Comparison of ENCODE assay signal across 17 cellular contexts in genomic region chr2:223797073-223797472, GRCh38. TPM values are rescaled to one million over a fixed set of nuclear protein-coding genes. Genes with fewer than 3 reads are reported as not detected.
DNase-seq lines count a peak whose midpoint lies in the region; ATAC-seq and TF ChIP-seq lines count a peak whose summit lies in the region.
"Had no signal": no experiment of that assay in that cellular context is flagged by ENCODE, and none has a peak within 500 bp of the region (broad histone marks: within the 10 kb centered on the region; RNA-seq: fewer than 3 reads in every experiment).

No MANE protein-coding gene starts in this region.

- no peak overlapping the region for H3K27ac Mint-ChIP-seq in stimulated activated naive CD8-positive, alpha-beta T cell treated with anti-CD3 and anti-CD28 coated beads, Interleukin-15, amount 100 ng/mL, for 72 hours
- no peak overlapping the region for H3K27ac Mint-ChIP-seq in naive thymus-derived CD4-positive, alpha-beta T cell
- H3K27ac Mint-ChIP-seq: T-helper 2 cell treated with Interferon-gamma antibody and Interleukin-4, amounts not matched to agents 5 μg/mL and 100 μg/mL, for 36 hours had no signal

- peaks cover 44% of the 10 kb centered on the region for H3K4me1 ChIP-seq in mammary epithelial cell (ENCODE audit: insufficient read depth, low read length)
- H3K4me1 ChIP-seq in naive thymus-derived CD4-positive, alpha-beta T cell (ENCODE audit: control insufficient read depth in 2 of 2, insufficient read depth in 2 of 2, low read length in 2 of 2) = no peaks in the 10 kb centered on the region
- H3K4me1 ChIP-seq: tibial nerve had no signal

- no peaks in the 10 kb centered on the region for H3K9me3 ChIP-seq in mammary epithelial cell (replicated peaks; ENCODE audit: insufficient read depth, low read length)
- no peaks in the 10 kb centered on the region for H3K9me3 ChIP-seq in naive thymus-derived CD4-positive, alpha-beta T cell (ENCODE audit: control insufficient read depth in 2 of 3, low read length in 3 of 3)

- ATAC-seq in stimulated activated naive CD8-positive, alpha-beta T cell treated with anti-CD3 and anti-CD28 coated beads, Interleukin-15, Interleukin-2, amounts not matched to agents 100 U/mL and 50 U/mL, for 24 hours = peak; percentile 35
- ATAC-seq in stimulated activated naive CD8-positive, alpha-beta T cell treated with anti-CD3 and anti-CD28 coated beads, Interleukin-15, amount 100 ng/mL, for 72 hours = no peak
- ATAC-seq in naive thymus-derived CD4-positive, alpha-beta T cell = no peak
- ATAC-seq in HG02981 (IDR thresholded peaks at IDR 0.05; ENCODE audit: unreplicated experiment) = no peak

- H3K9ac ChIP-seq in mammary epithelial cell (ENCODE audit: insufficient read depth, low read length) = peak overlapping the region; percentile 72

- H3K27me3 Mint-ChIP-seq in stimulated activated naive CD8-positive, alpha-beta T cell treated with anti-CD3 and anti-CD28 coated beads, Interleukin-15, amount 100 ng/mL, for 72 hours = no peaks in the 10 kb centered on the region
- H3K27me3 Mint-ChIP-seq in naive thymus-derived CD4-positive, alpha-beta T cell = peaks cover 0 to 3% (median 0%) of the 10 kb centered on the region in 5 donors

- no peak overlapping the region for H3K4me3 ChIP-seq in mammary epithelial cell (replicated peaks in 1 of 3; ENCODE audit: insufficient read depth in 1 of 3, low read depth in 2 of 3, low read length in 3 of 3)
- no peak overlapping the region for H3K4me3 ChIP-seq in naive thymus-derived CD4-positive, alpha-beta T cell (ENCODE audit: low read length)
- H3K4me3 ChIP-seq: hepatocyte, tibial nerve had no signal

- no peak overlapping the region for H3K4me3 Mint-ChIP-seq in stimulated activated naive CD8-positive, alpha-beta T cell treated with anti-CD3 and anti-CD28 coated beads, Interleukin-15, amount 100 ng/mL, for 72 hours
- H3K4me3 Mint-ChIP-seq in naive thymus-derived CD4-positive, alpha-beta T cell = no peak overlapping the region
- H3K4me3 Mint-ChIP-seq: T-helper 2 cell treated with Interferon-gamma antibody and Interleukin-4, amounts not matched to agents 5 μg/mL and 100 μg/mL, for 36 hours had no signal

- peak in 1 of 2 donors; percentile 3 for TF ChIP-seq CTCF in mammary epithelial cell (conservative IDR thresholded peaks at IDR 0.05 in 1 of 2, IDR thresholded peaks at IDR 0.05 in 1 of 2; ENCODE audit: extremely low read depth in 1 of 2, insufficient read depth in 1 of 2, low read depth in 1 of 2, low read length in 2 of 2)

- peaks cover 0 to 4% (median 0%) of the 10 kb centered on the region in 5 donors for H3K36me3 Mint-ChIP-seq in naive thymus-derived CD4-positive, alpha-beta T cell

- in situ Hi-C loops in mammary epithelial cell (cut with MboI; ENCODE audit: low sequenced_read_pairs in 2 of 2) = loop anchor here (10.0 to 25.0 kb wide), 3 partner anchors 102 to 822 kb away; no protein-coding TSS in a partner anchor

- 2% methylated on average over 6 of the region's 6 CpGs for WGBS in mammary epithelial cell (ENCODE audit: low coverage, missing lambda C conversion rate)

- BruUV-seq in mammary epithelial cell (replicated peaks; lab: Mats Ljungman, UMichigan) = no TSS peak

- no peak overlapping the region for H3K4me2 ChIP-seq in mammary epithelial cell (ENCODE audit: insufficient read depth, low read depth, low read length)
- H3K4me2 ChIP-seq: hepatocyte had no signal

- peaks cover 88% of the 10 kb centered on the region for H3K79me2 ChIP-seq in mammary epithelial cell (ENCODE audit: insufficient read depth, low read length)

- H4K20me1 ChIP-seq in mammary epithelial cell (ENCODE audit: insufficient read depth, low read length) = no peaks in the 10 kb centered on the region

- no peaks in the 10 kb centered on the region for H3K9me3 Mint-ChIP-seq in stimulated activated naive CD8-positive, alpha-beta T cell treated with anti-CD3 and anti-CD28 coated beads, Interleukin-15, amount 100 ng/mL, for 72 hours
- peaks cover 0 to 6% (median 0%) of the 10 kb centered on the region in 11 donors for H3K9me3 Mint-ChIP-seq in naive thymus-derived CD4-positive, alpha-beta T cell

- peak overlapping the region; percentile 95 for H3K27ac ChIP-seq in mammary epithelial cell (ENCODE audit: insufficient read depth, low read depth, low read length)
- H3K27ac ChIP-seq in naive thymus-derived CD4-positive, alpha-beta T cell (ENCODE audit: low read depth, low read length) = no peak overlapping the region
- H3K27ac ChIP-seq: hepatocyte, tibial nerve had no signal

- intact Hi-C loops in mammary epithelial cell (cut with micrococcal nuclease) = loop anchor here (1.0 to 5.0 kb wide), 5 partner anchors 36 to 550 kb away; no protein-coding TSS in a partner anchor
- intact Hi-C loops in naive thymus-derived CD4-positive, alpha-beta T cell (cut with micrococcal nuclease) = no loop called here

- dilution Hi-C loops in mammary epithelial cell (cut with HindIII; ENCODE audit: low sequenced_read_pairs) = no loop called here

- H3K4me1 Mint-ChIP-seq in stimulated activated naive CD8-positive, alpha-beta T cell treated with anti-CD3 and anti-CD28 coated beads, Interleukin-15, amount 100 ng/mL, for 72 hours = peaks cover 11% of the 10 kb centered on the region
- peaks cover 0 to 9% (median 0%) of the 10 kb centered on the region in 7 donors for H3K4me1 Mint-ChIP-seq in naive thymus-derived CD4-positive, alpha-beta T cell

- H3K36me3 ChIP-seq in mammary epithelial cell (ENCODE audit: insufficient read depth, low read length) = no peaks in the 10 kb centered on the region
- no peaks in the 10 kb centered on the region for H3K36me3 ChIP-seq in naive thymus-derived CD4-positive, alpha-beta T cell (ENCODE audit: control insufficient read depth in 2 of 3, insufficient read depth in 3 of 3, low read length in 3 of 3)
- H3K36me3 ChIP-seq: tibial nerve had no signal

- H3K27me3 ChIP-seq in mammary epithelial cell (ENCODE audit: insufficient read depth, low read length) = no peaks in the 10 kb centered on the region
- no peaks in the 10 kb centered on the region for H3K27me3 ChIP-seq in naive thymus-derived CD4-positive, alpha-beta T cell (ENCODE audit: control insufficient read depth in 2 of 2, insufficient read depth in 2 of 2, low read length in 2 of 2)
- H3K27me3 ChIP-seq: hepatocyte, tibial nerve had no signal

- no peak for DNase-seq in stimulated activated naive CD8-positive, alpha-beta T cell treated with anti-CD3 and anti-CD28 coated beads, Interleukin-15, Interleukin-2, amounts not matched to agents 100 U/mL and 50 U/mL, for 24 hours
- DNase-seq in stimulated activated naive CD8-positive, alpha-beta T cell treated with anti-CD3 and anti-CD28 coated beads, Interleukin-15, amount 100 ng/mL, for 72 hours = no peak
- DNase-seq in mammary epithelial cell = peak; percentile 99
- peak; percentile 78 to 87 for DNase-seq in lung microvascular endothelial cell (ENCODE audit: low read depth in 2 of 2)
- no peak for DNase-seq in naive thymus-derived CD4-positive, alpha-beta T cell
- DNase-seq in activated T-cell treated with anti-CD3 and anti-CD28 coated beads, Interleukin-2, amount 50 U/mL, for 48 hours = no peak
- no peak for DNase-seq in NCI-H2196 (lab: John Stamatoyannopoulos, UW; ENCODE audit: unreplicated experiment)
- DNase-seq: DMS79; effector memory CD4-positive, alpha-beta T cell; H7; midbrain; NCI-H1930; right cardiac atrium had no signal

- H2AFZ ChIP-seq in mammary epithelial cell (ENCODE audit: low read depth, low read length) = no peak overlapping the region
- H2AFZ ChIP-seq: hepatocyte had no signal

- CTCF ChIA-PET in mammary epithelial cell (lab: Charles Lee; ENCODE audit: low non-redundant PET) = interaction anchor here (0.5 to 1.0 kb wide), 5 partner anchors 105 to 825 kb away, joined by 3 to 9 read pairs (median 5); no protein-coding TSS in a partner anchor
- CTCF ChIA-PET in naive thymus-derived CD4-positive, alpha-beta T cell (lab: Charles Lee) = no interaction called here

- POLR2A ChIA-PET in naive thymus-derived CD4-positive, alpha-beta T cell (lab: Charles Lee) = no interaction called here

RNA-seq across cellular contexts. Expression of gene AP1S3, which starts 40.3 kb away (rescaled TPM):
- 10 to 100 TPM; 32.0 to 41.1 TPM for total RNA-seq in mammary epithelial cell
- 26.0 TPM for polyA plus RNA-seq in mammary epithelial cell
- 20.5 TPM for polyA minus RNA-seq in mammary epithelial cell
- 1.6 and 2.2 TPM in 2 replicates for total RNA-seq in lung microvascular endothelial cell
- total RNA-seq in naive thymus-derived CD4-positive, alpha-beta T cell = 1 to 10 TPM in 3 of 5 experiments, under 1 TPM in 2; 0.54 to 8.2 (median 1.6) TPM
- 1 to 10 TPM in 1 of 2 donors, under 1 TPM in 1; 0.53 to 2.1 TPM for polyA plus RNA-seq in naive thymus-derived CD4-positive, alpha-beta T cell

Comparison
In these comparisons a context has a peak if more than half of its experiments do, and no peak if none do; other contexts are left out.
1. DNase-seq: peak in mammary epithelial cell (single experiment) and lung microvascular endothelial cell (2 of 2); none in stimulated activated naive CD8-positive, alpha-beta T cell treated with anti-CD3 and anti-CD28 coated beads, Interleukin-15, Interleukin-2, amounts not matched to agents 100 U/mL and 50 U/mL, for 24 hours (single experiment), stimulated activated naive CD8-positive, alpha-beta T cell treated with anti-CD3 and anti-CD28 coated beads, Interleukin-15, amount 100 ng/mL, for 72 hours (0 of 2), naive thymus-derived CD4-positive, alpha-beta T cell (0 of 9), activated T-cell treated with anti-CD3 and anti-CD28 coated beads, Interleukin-2, amount 50 U/mL, for 48 hours (0 of 2) and NCI-H2196 (single experiment).